Comparison of ENCODE assay signal across 19 cellular contexts in genomic region chr7:137716061-137716460, GRCh38.
DNase-seq lines count a peak whose midpoint lies in the region; ATAC-seq and TF ChIP-seq lines count a peak whose summit lies in the region.
"Had no signal": no experiment of that assay in that cellular context is flagged by ENCODE, and none has a peak within 500 bp of the region (broad histone marks: within the 10 kb centered on the region; RNA-seq: fewer than 3 reads in every experiment).

No MANE protein-coding gene starts in this region.

- H2BK12ac ChIP-seq in neuronal stem cell (ENCODE audit: low read length), result no peak overlapping the region

- H2AFZ ChIP-seq in GM23338 (peak overlapping the region; percentile 43; the same call in 1 of the 2 replicates), neuronal stem cell (ENCODE audit: low read length) (peak overlapping the region; percentile 32)

- H4K91ac ChIP-seq in neuronal stem cell (ENCODE audit: low read depth, low read length, poor library complexity), result no peak overlapping the region

- H3K36me3 ChIP-seq in GM23338 (ENCODE audit: insufficient read depth), result no peaks in the 10 kb centered on the region
- H3K36me3 ChIP-seq in neuronal stem cell (replicated peaks in 1 of 2; ENCODE audit: control insufficient read depth in 2 of 2, insufficient read depth in 2 of 2, low read length in 2 of 2), result no peaks in the 10 kb centered on the region
- H3K36me3 ChIP-seq: BLaER1 had no signal

- H3K27me3 Mint-ChIP-seq in GM23338 (ENCODE audit: insufficient read depth, low read depth, poor library complexity), result no peaks in the 10 kb centered on the region

- no peak overlapping the region for H4K8ac ChIP-seq in neuronal stem cell (ENCODE audit: low read depth, low read length)

- no peaks in the 10 kb centered on the region for H3K27me3 ChIP-seq in GM23338 (ENCODE audit: insufficient read depth)
- no peaks in the 10 kb centered on the region for H3K27me3 ChIP-seq in neuronal stem cell (ENCODE audit: control insufficient read depth in 3 of 3, insufficient read depth in 3 of 3, low read depth in 1 of 3, low read length in 3 of 3)
- H3K27me3 ChIP-seq in right cardiac atrium (ENCODE audit: control insufficient read depth, insufficient read depth), result no peaks in the 10 kb centered on the region
- H3K27me3 ChIP-seq: BLaER1 had no signal

- H2BK15ac ChIP-seq in neuronal stem cell (ENCODE audit: low read length), result no peak overlapping the region

- no peak for TF ChIP-seq CTCF in GM23338 (conservative IDR thresholded peaks at IDR 0.05; ENCODE audit: low read depth in 2 of 2)

- no CpG with 5 or more reads among the region's 5 CpGs for WGBS in neuronal stem cell (ENCODE audit: extremely low coverage in 2 of 2, insufficient read length in 2 of 2, insufficient replicate concordance in 1 of 2), 2 donors
- WGBS in right cardiac atrium, result 81% methylated on average over 5 of the region's 5 CpGs

- H3F3A ChIP-seq in GM23338 (replicated peaks; ENCODE audit: low read depth), result no peaks in the 10 kb centered on the region

- H3K4me2 ChIP-seq in GM23338 (no peak overlapping the region), neuronal stem cell (ENCODE audit: insufficient read depth, low read length, poor library complexity, severe bottlenecking) (no peak overlapping the region)
- H3K4me2 ChIP-seq: A549, BLaER1 had no signal

- no peak overlapping the region for H3K27ac Mint-ChIP-seq in GM23338
- H3K27ac Mint-ChIP-seq: B cell; CD4-positive, CD25-positive, alpha-beta regulatory T cell; CD8-positive, alpha-beta T cell had no signal

- no peaks in the 10 kb centered on the region for H3K9me3 ChIP-seq in neuronal stem cell (replicated peaks in 1 of 2; ENCODE audit: control insufficient read depth in 2 of 2, insufficient read depth in 1 of 2, low read depth in 1 of 2, low read length in 2 of 2)
- H3K9me3 ChIP-seq in right cardiac atrium (ENCODE audit: control insufficient read depth, low read length), result no peaks in the 10 kb centered on the region
- H3K9me3 ChIP-seq: A549, BLaER1 had no signal

- H3K27ac ChIP-seq in GM23338 (ENCODE audit: low read depth), result no peak overlapping the region
- H3K27ac ChIP-seq in neuronal stem cell (replicated peaks; ENCODE audit: low read length), result no peak overlapping the region
- no peak overlapping the region for H3K27ac ChIP-seq in right cardiac atrium (ENCODE audit: low read length)
- H3K27ac ChIP-seq: A549, BLaER1, C4-2B had no signal

- H4K20me1 ChIP-seq in GM23338 (replicated peaks; ENCODE audit: insufficient read depth), result no peaks in the 10 kb centered on the region
- H4K20me1 ChIP-seq: BLaER1 had no signal

- H3K14ac ChIP-seq in neuronal stem cell (ENCODE audit: low read length), result no peak overlapping the region

- H2BK5ac ChIP-seq in neuronal stem cell (ENCODE audit: low read length), result no peak overlapping the region

- H3K4me3 Mint-ChIP-seq in GM23338, result no peak overlapping the region
- H3K4me3 Mint-ChIP-seq: B cell; CD8-positive, alpha-beta T cell had no signal

- no peak overlapping the region for H3K23ac ChIP-seq in neuronal stem cell (ENCODE audit: low read depth, low read length, poor library complexity)

- no peaks in the 10 kb centered on the region for H3K36me3 Mint-ChIP-seq in GM23338 (ENCODE audit: low read depth)
- H3K36me3 Mint-ChIP-seq: CD4-positive, CD25-positive, alpha-beta regulatory T cell; CD8-positive, alpha-beta T cell had no signal

- no peaks in the 10 kb centered on the region for H3K79me2 ChIP-seq in GM23338 (replicated peaks; ENCODE audit: insufficient read depth)

- H3K4ac ChIP-seq in neuronal stem cell (ENCODE audit: low read length), result no peak overlapping the region

- no peak overlapping the region for H3K9ac ChIP-seq in neuronal stem cell (ENCODE audit: low read depth, low read length, poor library complexity)
- H3K9ac ChIP-seq: BLaER1 had no signal

- H3K18ac ChIP-seq in neuronal stem cell (ENCODE audit: low read length), result no peak overlapping the region

- H3K4me3 ChIP-seq in GM23338 (no peak overlapping the region), neuronal stem cell (ENCODE audit: low read length in 2 of 2) (no peak overlapping the region), right cardiac atrium (ENCODE audit: low read length) (no peak overlapping the region)
- H3K4me3 ChIP-seq: A549, BLaER1 had no signal

- H2AK5ac ChIP-seq in neuronal stem cell (ENCODE audit: low read depth, low read length), result no peak overlapping the region

- H2BK120ac ChIP-seq in neuronal stem cell (ENCODE audit: low read depth, low read length), result no peak overlapping the region

- ATAC-seq in GM23338 (no peak), right cardiac atrium (no peak), GM21717 (IDR thresholded peaks at IDR 0.05; ENCODE audit: unreplicated experiment) (no peak)
- ATAC-seq: A549; CD8-positive, alpha-beta T cell had no signal

- H3K79me1 ChIP-seq in neuronal stem cell (ENCODE audit: low read depth, low read length), result no peaks in the 10 kb centered on the region

- H3K4me1 ChIP-seq in GM23338 (ENCODE audit: insufficient read depth), result peaks cover 10% of the 10 kb centered on the region
- peaks cover 12 to 32% of the 10 kb centered on the region in 2 donors for H3K4me1 ChIP-seq in neuronal stem cell (ENCODE audit: control insufficient read depth in 2 of 2, insufficient read depth in 1 of 2, low read depth in 1 of 2, low read length in 2 of 2)
- H3K4me1 ChIP-seq in right cardiac atrium (ENCODE audit: control insufficient read depth, insufficient read depth, low read length), result no peaks in the 10 kb centered on the region
- H3K4me1 ChIP-seq: A549, BLaER1 had no signal

- peaks cover 23% of the 10 kb centered on the region for H3K4me1 Mint-ChIP-seq in GM23338
- H3K4me1 Mint-ChIP-seq: B cell; CD4-positive, CD25-positive, alpha-beta regulatory T cell had no signal

- no peaks in the 10 kb centered on the region for H3K9me3 Mint-ChIP-seq in GM23338
- H3K9me3 Mint-ChIP-seq: CD8-positive, alpha-beta T cell had no signal

- DNase-seq in COLO829 (ENCODE audit: low spot score) (peak; percentile 76), GM23338 (ENCODE audit: low spot score) (no peak), neuronal stem cell (ENCODE audit: low spot score) (no peak), right cardiac atrium (no peak), NK-92 (lab: John Stamatoyannopoulos, UW; ENCODE audit: unreplicated experiment) (no peak), HUDEP-2 (lab: John Stamatoyannopoulos, UW; ENCODE audit: unreplicated experiment in 76 of 76) (no peak)
- DNase-seq: 8988T; CD4-positive, CD25-positive, alpha-beta regulatory T cell; CD8-positive, alpha-beta T cell; DMS 273 treated with DMSO at 0.1 percent for 48 hours; DMS53; DMS79 treated with DMSO at 0.1 percent for 48 hours; GF-D8; GOT3 had no signal

- intact Hi-C loops in right cardiac atrium (cut with DNase I), result no loop called here

- H3K9me2 ChIP-seq in GM23338 (ENCODE audit: insufficient read depth), result no peaks in the 10 kb centered on the region

TF ChIP-seq in GM23338, 12 proteins besides CTCF, POLR2A, EP300 and RAD21:
- no peak for TF ChIP-seq ZNF331 (CRISPR knock-in tag; IDR thresholded peaks at IDR 0.05; ENCODE audit: low read depth)
- TF ChIP-seq NANOG (IDR thresholded peaks at IDR 0.05; ENCODE audit: borderline replicate concordance), result no peak
- TF ChIP-seq POLR2AphosphoS5 (IDR thresholded peaks at IDR 0.05; ENCODE audit: low read depth), result no peak
- no peak for TF ChIP-seq EZH2 (IDR thresholded peaks at IDR 0.05; ENCODE audit: low read depth, unreplicated experiment)
- TF ChIP-seq ETS1 (IDR thresholded peaks at IDR 0.05), result no peak
- no peak for TF ChIP-seq STAT1 (IDR thresholded peaks at IDR 0.05; ENCODE audit: unreplicated experiment)
- TF ChIP-seq JUNB (IDR thresholded peaks at IDR 0.05; ENCODE audit: unreplicated experiment), result no peak
- TF ChIP-seq REST (IDR thresholded peaks at IDR 0.05; ENCODE audit: unreplicated experiment), result no peak
- TF ChIP-seq ZNF114 (CRISPR knock-in tag; IDR thresholded peaks at IDR 0.05), result no peak
- TF ChIP-seq EZH2phosphoT487 (IDR thresholded peaks at IDR 0.05; ENCODE audit: unreplicated experiment), result no peak
TF ChIP-seq in GM23338: peak in this region for 0.
